16 cellular contexts compared by ENCODE assay signal in genomic region chr15:89758981-89759380, GRCh38. TPM values are rescaled to one million over a fixed set of nuclear protein-coding genes. Genes with fewer than 3 reads are reported as not detected.
A peak's percentile ranks its signal among the peaks of the same experiment; 100 is the strongest.
DNase-seq lines count a peak whose midpoint lies in the region; ATAC-seq and TF ChIP-seq lines count a peak whose summit lies in the region.
"Had no signal": no experiment of that assay in that cellular context is flagged by ENCODE, and none has a peak within 500 bp of the region (broad histone marks: within the 10 kb centered on the region; RNA-seq: fewer than 3 reads in every experiment).

No MANE protein-coding gene starts in this region.

- H3K27ac Mint-ChIP-seq in natural killer cell treated with Interleukin-12 subunit alpha and Interleukin-12 subunit beta and Interleukin-15 and Interleukin-18, amount 100 ng/mL, for 72 hours = no peak overlapping the region
- no peak overlapping the region for H3K27ac Mint-ChIP-seq in natural killer cell
- H3K27ac Mint-ChIP-seq in dendritic cell treated with granulocyte-macrophage colony-stimulating factor and Interleukin-4, amounts not matched to agents 40 ng/mL and 50 ng/mL, for 4 days = peak overlapping the region; percentile 87
- H3K27ac Mint-ChIP-seq: CD4-positive, alpha-beta T cell; HFFc6 had no signal

- H3K18ac ChIP-seq in mesendoderm (ENCODE audit: low read length) = peak overlapping the region; percentile 2

- peak overlapping the region; percentile 93 for H2BK5ac ChIP-seq in mesendoderm (ENCODE audit: low read length)

- peak overlapping the region; percentile 96 for H3K23ac ChIP-seq in mesendoderm (ENCODE audit: low read length)

- H2BK15ac ChIP-seq in mesendoderm (replicated peaks; ENCODE audit: low read depth) = no peak overlapping the region

- ATAC-seq in natural killer cell treated with Interleukin-12 subunit alpha and Interleukin-12 subunit beta and Interleukin-15 and Interleukin-18, amount 100 ng/mL, for 72 hours = peak; percentile 8 to 11
- ATAC-seq in natural killer cell = no peak
- no peak for ATAC-seq in GM18873 (IDR thresholded peaks at IDR 0.05; ENCODE audit: low FRiP score, unreplicated experiment)

- no peaks in the 10 kb centered on the region for H3K36me3 Mint-ChIP-seq in natural killer cell treated with Interleukin-12 subunit alpha and Interleukin-12 subunit beta and Interleukin-15 and Interleukin-18, amount 100 ng/mL, for 72 hours
- H3K36me3 Mint-ChIP-seq in natural killer cell = no peaks in the 10 kb centered on the region
- no peaks in the 10 kb centered on the region for H3K36me3 Mint-ChIP-seq in dendritic cell treated with granulocyte-macrophage colony-stimulating factor and Interleukin-4, amounts not matched to agents 40 ng/mL and 50 ng/mL, for 4 days (ENCODE audit: low read depth)

- no peak overlapping the region for H3K4me2 ChIP-seq in mesendoderm (ENCODE audit: low read length)
- H3K4me2 ChIP-seq: BLaER1 treated with 17β-estradiol and CSF1 and Interleukin-3, amounts not matched to agents 10 nM and 100 nM had no signal

- H3K27me3 ChIP-seq in mesendoderm (ENCODE audit: insufficient read depth, low read length, poor library complexity) = no peaks in the 10 kb centered on the region
- H3K27me3 ChIP-seq: BLaER1 treated with 17β-estradiol and CSF1 and Interleukin-3, amounts not matched to agents 10 nM and 100 nM had no signal

- H3K4me1 ChIP-seq in mesendoderm (ENCODE audit: control insufficient read depth, low read depth, low read length) = peaks cover 14% of the 10 kb centered on the region

- peak overlapping the region; percentile 85 for H3K56ac ChIP-seq in mesendoderm (ENCODE audit: low read length)

- H3K4me3 ChIP-seq in mesendoderm (ENCODE audit: low read length) = no peak overlapping the region
- H3K4me3 ChIP-seq: BLaER1 treated with 17β-estradiol and CSF1 and Interleukin-3, amounts not matched to agents 10 nM and 100 nM had no signal

- peaks cover 0 to 3% of the 10 kb centered on the region in 2 donors for H3K4me1 Mint-ChIP-seq in natural killer cell treated with Interleukin-12 subunit alpha and Interleukin-12 subunit beta and Interleukin-15 and Interleukin-18, amount 100 ng/mL, for 72 hours (ENCODE audit: low read depth in 2 of 2)
- H3K4me1 Mint-ChIP-seq in natural killer cell = peaks cover 0 to 4% of the 10 kb centered on the region in 2 donors
- peaks cover 26% of the 10 kb centered on the region for H3K4me1 Mint-ChIP-seq in dendritic cell treated with granulocyte-macrophage colony-stimulating factor and Interleukin-4, amounts not matched to agents 40 ng/mL and 50 ng/mL, for 4 days (ENCODE audit: low read depth)

- intact Hi-C loops in natural killer cell (cut with micrococcal nuclease) = no loop called here
- intact Hi-C loops in dendritic cell treated with granulocyte-macrophage colony-stimulating factor and Interleukin-4, amounts not matched to agents 40 ng/mL and 50 ng/mL, for 4 days (cut with micrococcal nuclease) = no loop called here

- H3K36me3 ChIP-seq in mesendoderm (ENCODE audit: control insufficient read depth, insufficient read depth, low read length) = no peaks in the 10 kb centered on the region
- H3K36me3 ChIP-seq: BLaER1 treated with 17β-estradiol and CSF1 and Interleukin-3, amounts not matched to agents 10 nM and 100 nM had no signal

- H3K27ac ChIP-seq in mesendoderm (ENCODE audit: low read depth, low read length) = no peak overlapping the region
- H3K27ac ChIP-seq: BLaER1 treated with 17β-estradiol and CSF1 and Interleukin-3, amounts not matched to agents 10 nM and 100 nM had no signal

- H3K79me1 ChIP-seq in mesendoderm (ENCODE audit: low read length) = no peaks in the 10 kb centered on the region

- no peaks in the 10 kb centered on the region for H3K9me3 Mint-ChIP-seq in natural killer cell treated with Interleukin-12 subunit alpha and Interleukin-12 subunit beta and Interleukin-15 and Interleukin-18, amount 100 ng/mL, for 72 hours
- no peaks in the 10 kb centered on the region for H3K9me3 Mint-ChIP-seq in natural killer cell
- no peaks in the 10 kb centered on the region for H3K9me3 Mint-ChIP-seq in dendritic cell treated with granulocyte-macrophage colony-stimulating factor and Interleukin-4, amounts not matched to agents 40 ng/mL and 50 ng/mL, for 4 days
- H3K9me3 Mint-ChIP-seq: CD4-positive, alpha-beta T cell; HFFc6 had no signal

- no peak for TF ChIP-seq CTCF in natural killer cell (IDR thresholded peaks at IDR 0.05)

- peak overlapping the region; percentile 48 for H3K9ac ChIP-seq in mesendoderm (ENCODE audit: low read length)

- WGBS in mesendoderm (ENCODE audit: extremely low coverage, insufficient coverage, low lambda C conversion rate) = no CpG with 5 or more reads among the region's 8 CpGs

- H2AK5ac ChIP-seq in mesendoderm (ENCODE audit: low read length) = peak overlapping the region; percentile 98

- DNase-seq in natural killer cell treated with Interleukin-12 subunit alpha and Interleukin-12 subunit beta and Interleukin-15 and Interleukin-18, amount 100 ng/mL, for 72 hours (ENCODE audit: low spot score) = no peak
- DNase-seq in natural killer cell = no peak
- no peak for DNase-seq in mesendoderm
- DNase-seq in pons (ENCODE audit: low spot score) = no peak
- DNase-seq in kidney tubule cell (ENCODE audit: low spot score) = no peak
- DNase-seq: ACHN; Calu3; CD4-positive, alpha-beta T cell; DMS 273 treated with DMSO at 0.1 percent for 48 hours; GOT3; HCEC 1CT; HFFc6 had no signal

- H3K27me3 Mint-ChIP-seq in natural killer cell treated with Interleukin-12 subunit alpha and Interleukin-12 subunit beta and Interleukin-15 and Interleukin-18, amount 100 ng/mL, for 72 hours = peaks cover 15% of the 10 kb centered on the region in 2 donors
- peaks cover 0 to 11% of the 10 kb centered on the region in 2 donors for H3K27me3 Mint-ChIP-seq in natural killer cell (ENCODE audit: low read depth in 2 of 2)
- peaks cover 11% of the 10 kb centered on the region for H3K27me3 Mint-ChIP-seq in dendritic cell treated with granulocyte-macrophage colony-stimulating factor and Interleukin-4, amounts not matched to agents 40 ng/mL and 50 ng/mL, for 4 days

- peak overlapping the region; percentile 60 for H4K5ac ChIP-seq in mesendoderm (ENCODE audit: low read length)

- no peak overlapping the region for H4K8ac ChIP-seq in mesendoderm (ENCODE audit: low read depth, low read length)

- no peaks in the 10 kb centered on the region for H3K79me2 ChIP-seq in mesendoderm (ENCODE audit: control insufficient read depth, insufficient read depth, low read length)

- H2BK120ac ChIP-seq in mesendoderm (ENCODE audit: low read depth, low read length) = no peak overlapping the region

- H3K4me3 Mint-ChIP-seq in natural killer cell treated with Interleukin-12 subunit alpha and Interleukin-12 subunit beta and Interleukin-15 and Interleukin-18, amount 100 ng/mL, for 72 hours = no peak overlapping the region
- H3K4me3 Mint-ChIP-seq in natural killer cell = no peak overlapping the region
- H3K4me3 Mint-ChIP-seq in dendritic cell treated with granulocyte-macrophage colony-stimulating factor and Interleukin-4, amounts not matched to agents 40 ng/mL and 50 ng/mL, for 4 days = no peak overlapping the region
- H3K4me3 Mint-ChIP-seq: CD4-positive, alpha-beta T cell; HFFc6 had no signal

- H3K4ac ChIP-seq in mesendoderm (ENCODE audit: low read depth, low read length) = no peak overlapping the region

RNA-seq across cellular contexts. Expression of gene MESP1, which starts 7.9 kb away (rescaled TPM):
- total RNA-seq in natural killer cell treated with Interleukin-12 subunit alpha and Interleukin-12 subunit beta and Interleukin-15 and Interleukin-18, amount 100 ng/mL, for 72 hours = 1 to 10 TPM; 2.3 to 4.0 TPM
- 1 to 10 TPM in 2 of 3 donors, under 1 TPM in 1; 0.45 to 2.9 (median 2.5) TPM for total RNA-seq in natural killer cell
- 0.65 TPM for polyA plus RNA-seq in mesendoderm (2013, experiment 1 of 2)
- polyA plus RNA-seq in mesendoderm (2013, experiment 2 of 2) = 0.43 TPM

RNA-seq across cellular contexts. Expression of gene MESP2, which starts 17.2 kb away (rescaled TPM):
- not detected for total RNA-seq in natural killer cell treated with Interleukin-12 subunit alpha and Interleukin-12 subunit beta and Interleukin-15 and Interleukin-18, amount 100 ng/mL, for 72 hours
- total RNA-seq in natural killer cell = not detected
- polyA plus RNA-seq in mesendoderm (2013, experiment 1 of 2) = 0.56 TPM
- 0.38 TPM for polyA plus RNA-seq in mesendoderm (2013, experiment 2 of 2)
- total RNA-seq: A172; Calu3; CD4-positive, alpha-beta T cell had no signal

RNA-seq across cellular contexts. Expression of gene ANPEP, which starts 55.7 kb away (rescaled TPM):
- total RNA-seq in natural killer cell treated with Interleukin-12 subunit alpha and Interleukin-12 subunit beta and Interleukin-15 and Interleukin-18, amount 100 ng/mL, for 72 hours = 1 to 10 TPM in 1 of 2 donors, not detected in 1; 3.2 TPM
- 10 to 100 TPM in 2 of 3 donors, 1 to 10 TPM in 1; 1.6 to 33.9 (median 10.9) TPM for total RNA-seq in natural killer cell
- 0.60 TPM for polyA plus RNA-seq in mesendoderm (2013, experiment 1 of 2)
- 0.55 TPM for polyA plus RNA-seq in mesendoderm (2013, experiment 2 of 2)

Comparison
In these comparisons a context has a peak if more than half of its experiments do, and no peak if none do; other contexts are left out.
1. ATAC-seq: peak in natural killer cell treated with Interleukin-12 subunit alpha and Interleukin-12 subunit beta and Interleukin-15 and Interleukin-18, amount 100 ng/mL, for 72 hours (2 of 2); none in natural killer cell (0 of 3) and GM18873 (single experiment).